ENCODE assay signal across 8 cellular contexts in genomic region chr12:66235626-66236281, GRCh38. TPM values are rescaled to one million over a fixed set of nuclear protein-coding genes. Genes with fewer than 3 reads are reported as not detected.
DNase-seq lines count a peak whose midpoint lies in the region; ATAC-seq, FAIRE-seq and TF ChIP-seq lines count a peak whose summit lies in the region.

No MANE protein-coding gene starts in this region.

- ATAC-seq in left cardiac atrium (no peak), GM21528 (IDR thresholded peaks at IDR 0.05; ENCODE audit: low FRiP score, unreplicated experiment) (no peak), HG03354 (IDR thresholded peaks at IDR 0.05; ENCODE audit: poor library complexity, severe bottlenecking, unreplicated experiment) (no peak)
- no peak for ATAC-seq in activated CD8-positive, alpha-beta T cell treated with anti-CD3 and anti-CD28 coated beads for 36 hours

- H3K27ac ChIP-seq in left ventricle myocardium inferior (replicated peaks), result peak overlapping the region; percentile 68
- H3K27ac ChIP-seq in tibial artery, result no peak overlapping the region

- H3K36me3 ChIP-seq in left ventricle myocardium inferior (peaks cover 3% of the 10 kb centered on the region), tibial artery (no peaks in the 10 kb centered on the region)

- FAIRE-seq in islet of Langerhans (lab: Jason Lieb, UNC), result peak; percentile 76

- DNase-seq in left ventricle myocardium inferior (no peak), left cardiac atrium (no peak), tibial artery (no peak), GM10248 (ENCODE audit: extremely low spot score) (no peak)
- no peak for DNase-seq in activated CD8-positive, alpha-beta T cell treated with anti-CD3 and anti-CD28 coated beads for 36 hours

- H3K27me3 Mint-ChIP-seq in activated CD8-positive, alpha-beta T cell treated with anti-CD3 and anti-CD28 coated beads for 36 hours, result peaks cover 29% of the 10 kb centered on the region

- no peak overlapping the region for H3K27ac Mint-ChIP-seq in activated CD8-positive, alpha-beta T cell treated with anti-CD3 and anti-CD28 coated beads for 36 hours

- TF ChIP-seq CTCF in left ventricle myocardium inferior (IDR thresholded peaks at IDR 0.05; ENCODE audit: borderline replicate concordance), result no peak
- peak; percentile 57 for TF ChIP-seq CTCF in activated CD8-positive, alpha-beta T cell treated with anti-CD3 and anti-CD28 coated beads for 36 hours (IDR thresholded peaks at IDR 0.05)
- TF ChIP-seq CTCF in tibial artery (IDR thresholded peaks at IDR 0.05), result no peak
- no peak for TF ChIP-seq CTCF in GM10248 (IDR thresholded peaks at IDR 0.05; ENCODE audit: control extremely low read depth, extremely low read depth, low read depth, missing control alignments)

- H3K9me3 ChIP-seq in left ventricle myocardium inferior (replicated peaks), result no peaks in the 10 kb centered on the region
- H3K9me3 ChIP-seq in tibial artery, result no peaks in the 10 kb centered on the region

- peak overlapping the region; percentile 54 for H3K4me3 Mint-ChIP-seq in activated CD8-positive, alpha-beta T cell treated with anti-CD3 and anti-CD28 coated beads for 36 hours

- intact Hi-C loops in left ventricle myocardium inferior (cut with micrococcal nuclease), result no loop called here
- intact Hi-C loops in left cardiac atrium (cut with DNase I), result loop anchor here in 1 of 2 donors (10.0 kb wide), 1 partner anchor 61 kb away; no protein-coding TSS in a partner anchor
- intact Hi-C loops in activated CD8-positive, alpha-beta T cell treated with anti-CD3 and anti-CD28 coated beads for 36 hours (cut with micrococcal nuclease), result no loop called here
- intact Hi-C loops in tibial artery (cut with DNase I; ENCODE audit: low total_unique reads), result no loop called here

- no peaks in the 10 kb centered on the region for H3K36me3 Mint-ChIP-seq in activated CD8-positive, alpha-beta T cell treated with anti-CD3 and anti-CD28 coated beads for 36 hours (ENCODE audit: low read depth)

- H3K4me1 ChIP-seq in left ventricle myocardium inferior (peaks cover 24% of the 10 kb centered on the region), tibial artery (peaks cover 0 to 7% (median 4%) of the 10 kb centered on the region in 4 donors)

- POLR2A ChIA-PET in activated CD8-positive, alpha-beta T cell treated with anti-CD3 and anti-CD28 coated beads for 36 hours (lab: Charles Lee), result interaction anchor here (1.0 to 1.2 kb wide), 2 partner anchors 32 to 44 kb away, joined by 3 read pairs; no protein-coding TSS in a partner anchor
- POLR2A ChIA-PET in GM10248 (lab: Yijun Ruan, JAX), result no interaction called here

- peaks cover 3% of the 10 kb centered on the region for H3K4me1 Mint-ChIP-seq in activated CD8-positive, alpha-beta T cell treated with anti-CD3 and anti-CD28 coated beads for 36 hours (ENCODE audit: low read depth)

- H3K27me3 ChIP-seq in left ventricle myocardium inferior (ENCODE audit: low read depth) (no peaks in the 10 kb centered on the region), tibial artery (no peaks in the 10 kb centered on the region)

- H3K4me3 ChIP-seq in left ventricle myocardium inferior (peak overlapping the region; percentile 70), tibial artery (peak overlapping the region; percentile 50 to 57)

- CTCF ChIA-PET in activated CD8-positive, alpha-beta T cell treated with anti-CD3 and anti-CD28 coated beads for 36 hours (lab: Charles Lee), result interaction anchor here (0.7 to 2.8 kb wide), 10 partner anchors 9 to 94 kb away, joined by 3 to 9 read pairs (median 5); no protein-coding TSS in a partner anchor
- CTCF ChIA-PET in GM10248 (lab: Yijun Ruan, JAX), result interaction anchor here (1.0 to 3.8 kb wide), 14 partner anchors 8 to 453 kb away, joined by 3 to 13 read pairs (median 4); partner anchors contain the start of gene LLPH

- no peaks in the 10 kb centered on the region for H3K9me3 Mint-ChIP-seq in activated CD8-positive, alpha-beta T cell treated with anti-CD3 and anti-CD28 coated beads for 36 hours

RNA-seq across cellular contexts. Expression of gene IRAK3, which starts 46.7 kb away (rescaled TPM):
- total RNA-seq in left ventricle myocardium inferior, result 4.8 TPM
- 10 to 100 TPM; 11.9 to 16.7 TPM for total RNA-seq in left cardiac atrium
- under 1 TPM; 0.31 to 0.34 TPM for total RNA-seq in activated CD8-positive, alpha-beta T cell treated with anti-CD3 and anti-CD28 coated beads for 36 hours
